In genomic region chr20:47220161-47220582, GRCh38 we compare ENCODE assay signal across 8 cellular contexts.
A peak's percentile ranks its signal among the peaks of the same experiment; 100 is the strongest.
DNase-seq lines count a peak whose midpoint lies in the region; ATAC-seq and TF ChIP-seq lines count a peak whose summit lies in the region.

No MANE protein-coding gene starts in this region.

- no peaks in the 10 kb centered on the region for H3K27me3 Mint-ChIP-seq in activated naive CD4-positive, alpha-beta T cell treated with anti-CD3 and anti-CD28 coated beads for 36 hours (ENCODE audit: low read depth)

- no peak overlapping the region for H3K4me3 ChIP-seq in kidney epithelial cell (ENCODE audit: low read depth, low read length)

- no peak overlapping the region for H3K27ac Mint-ChIP-seq in activated naive CD4-positive, alpha-beta T cell treated with anti-CD3 and anti-CD28 coated beads for 36 hours

- intact Hi-C loops in activated naive CD4-positive, alpha-beta T cell treated with anti-CD3 and anti-CD28 coated beads for 36 hours (cut with micrococcal nuclease): loop anchor here (1.0 kb wide), 1 partner anchor 164 kb away; no protein-coding TSS in a partner anchor

- no peaks in the 10 kb centered on the region for H3K4me1 Mint-ChIP-seq in activated naive CD4-positive, alpha-beta T cell treated with anti-CD3 and anti-CD28 coated beads for 36 hours (ENCODE audit: low read depth)

- H3K36me3 Mint-ChIP-seq in activated naive CD4-positive, alpha-beta T cell treated with anti-CD3 and anti-CD28 coated beads for 36 hours (ENCODE audit: low read depth): peaks cover 45% of the 10 kb centered on the region

- CTCF ChIA-PET in activated naive CD4-positive, alpha-beta T cell treated with anti-CD3 and anti-CD28 coated beads for 36 hours (lab: Charles Lee): interaction anchor here (3.7 kb wide), 1 partner anchor 164 kb away, joined by 24 read pairs; no protein-coding TSS in a partner anchor

- peaks cover 1% of the 10 kb centered on the region for H3K36me3 ChIP-seq in kidney epithelial cell (ENCODE audit: control insufficient read depth, insufficient read depth, low read length)

- DNase-seq in A172 (ENCODE audit: low spot score) (peak; percentile 21), RKO (ENCODE audit: low spot score) (peak; percentile 28), kidney epithelial cell (ENCODE audit: low read depth) (no peak)
- DNase-seq in activated naive CD4-positive, alpha-beta T cell treated with anti-CD3 and anti-CD28 coated beads for 36 hours: peak; percentile 64
- peak; percentile 2 to 5 for DNase-seq in stimulated activated CD8-positive, alpha-beta memory T cell treated with anti-CD3 and anti-CD28 coated beads, Interleukin-4, amount 100 ng/mL, for 1 hour (ENCODE audit: low read depth in 2 of 2, low spot score in 1 of 2)

- H3K4me3 Mint-ChIP-seq in activated naive CD4-positive, alpha-beta T cell treated with anti-CD3 and anti-CD28 coated beads for 36 hours: no peak overlapping the region

- H3K9me3 Mint-ChIP-seq in activated naive CD4-positive, alpha-beta T cell treated with anti-CD3 and anti-CD28 coated beads for 36 hours: no peaks in the 10 kb centered on the region

- peak; percentile 68 for TF ChIP-seq CTCF in GM12872 (IDR thresholded peaks at IDR 0.05; ENCODE audit: insufficient read depth, low read depth, low read length)
- TF ChIP-seq CTCF in kidney epithelial cell (IDR thresholded peaks at IDR 0.05; ENCODE audit: insufficient read depth, low read length, poor library complexity, severe bottlenecking): peak; percentile 68

- ATAC-seq in HG02870 (IDR thresholded peaks at IDR 0.05; ENCODE audit: unreplicated experiment) (no peak), GM21529 (IDR thresholded peaks at IDR 0.05; ENCODE audit: unreplicated experiment) (no peak)

- no peaks in the 10 kb centered on the region for H3K27me3 ChIP-seq in kidney epithelial cell (ENCODE audit: control insufficient read depth, insufficient read depth, low read length)
